In genomic region chr4:39971271-39971640, GRCh38 we compare ENCODE assay signal across 8 cellular contexts. TPM values are rescaled to one million over a fixed set of nuclear protein-coding genes. Genes with fewer than 3 reads are reported as not detected.
DNase-seq lines count a peak whose midpoint lies in the region; ATAC-seq and TF ChIP-seq lines count a peak whose summit lies in the region.
"Not testable (repeated sequence)": the region's sequence is repeated elsewhere in the genome, so short reads cannot be mapped to it uniquely, and the experiment has no call there.

No MANE protein-coding gene starts in this region.

- not testable (repeated sequence) for H3K27me3 ChIP-seq in BLaER1; HCT116 (ENCODE audit: insufficient read depth, low read length); SU-DHL-6 (ENCODE audit: low read length); mesenchymal stem cell (ENCODE audit: control insufficient read depth in 1 of 2, insufficient read depth in 1 of 2, low read length in 2 of 2); neuronal stem cell (ENCODE audit: control insufficient read depth in 3 of 3, insufficient read depth in 3 of 3, low read depth in 1 of 3, low read length in 3 of 3)

- peak overlapping the region; percentile 67 for H3K27ac Mint-ChIP-seq in activated T-cell treated with anti-CD3 and anti-CD28 coated beads, Interleukin-2, amount 50 U/mL, for 72 hours
- peak overlapping the region; percentile 78 for H3K27ac Mint-ChIP-seq in dendritic cell treated with granulocyte-macrophage colony-stimulating factor and Interleukin-4, amounts not matched to agents 40 ng/mL and 50 ng/mL, for 4 days
- peak overlapping the region; percentile 69 for H3K27ac Mint-ChIP-seq in type B pancreatic cell

- not testable (repeated sequence) for H2AK5ac ChIP-seq in mesenchymal stem cell (ENCODE audit: low read length, severe bottlenecking); neuronal stem cell (ENCODE audit: low read depth, low read length)

- H3K9ac ChIP-seq in BLaER1; HCT116 (ENCODE audit: low read length); SU-DHL-6 (ENCODE audit: low read length); mesenchymal stem cell (ENCODE audit: low read length); neuronal stem cell (ENCODE audit: low read depth, low read length, poor library complexity): not testable (repeated sequence)

- H3K4me1 Mint-ChIP-seq in activated T-cell treated with anti-CD3 and anti-CD28 coated beads, Interleukin-2, amount 50 U/mL, for 72 hours (ENCODE audit: low read depth) = peaks cover 53% of the 10 kb centered on the region
- peaks cover 45% of the 10 kb centered on the region for H3K4me1 Mint-ChIP-seq in dendritic cell treated with granulocyte-macrophage colony-stimulating factor and Interleukin-4, amounts not matched to agents 40 ng/mL and 50 ng/mL, for 4 days (ENCODE audit: low read depth)
- H3K4me1 Mint-ChIP-seq in type B pancreatic cell (ENCODE audit: unreplicated experiment) = peaks cover 18% of the 10 kb centered on the region

- peak overlapping the region; percentile 30 for H2BK15ac ChIP-seq in mesenchymal stem cell (ENCODE audit: low read depth, poor library complexity, severe bottlenecking)
- not testable (repeated sequence) for H2BK15ac ChIP-seq in neuronal stem cell (ENCODE audit: low read length)

- peak overlapping the region; percentile 51 to 54 for H3K4me3 Mint-ChIP-seq in activated T-cell treated with anti-CD3 and anti-CD28 coated beads, Interleukin-2, amount 50 U/mL, for 72 hours
- H3K4me3 Mint-ChIP-seq in dendritic cell treated with granulocyte-macrophage colony-stimulating factor and Interleukin-4, amounts not matched to agents 40 ng/mL and 50 ng/mL, for 4 days = peak overlapping the region; percentile 66
- not testable (repeated sequence) for H3K4me3 Mint-ChIP-seq in type B pancreatic cell

- not testable (repeated sequence) for H3K4me3 ChIP-seq in BLaER1; HCT116 (replicated peaks in 1 of 2; ENCODE audit: low read depth in 1 of 2, low read length in 2 of 2); SU-DHL-6 (ENCODE audit: insufficient read depth, low read length, poor library complexity, severe bottlenecking); mesenchymal stem cell (ENCODE audit: insufficient read depth in 1 of 2, low read depth in 1 of 2, low read length in 2 of 2); neuronal stem cell (ENCODE audit: low read length in 2 of 2)

- WGBS in mesenchymal stem cell = 98% methylated on average over 8 of the region's 8 CpGs
- no CpG with 5 or more reads among the region's 8 CpGs for WGBS in neuronal stem cell (ENCODE audit: extremely low coverage in 2 of 2, insufficient read length in 2 of 2, insufficient replicate concordance in 1 of 2), 2 donors

- H2BK5ac ChIP-seq in mesenchymal stem cell (ENCODE audit: low read depth, low read length, poor library complexity, severe bottlenecking); neuronal stem cell (ENCODE audit: low read length): not testable (repeated sequence)

- H2AFZ ChIP-seq in HCT116 (ENCODE audit: low read depth, low read length, poor library complexity, severe bottlenecking); SU-DHL-6 (ENCODE audit: low read depth, low read length, severe bottlenecking); mesenchymal stem cell (ENCODE audit: low read depth, low read length); neuronal stem cell (ENCODE audit: low read length): not testable (repeated sequence)

- peak overlapping the region; percentile 59 for H3K4me2 ChIP-seq in BLaER1
- H3K4me2 ChIP-seq in HCT116 (ENCODE audit: low read length) = peak overlapping the region; percentile 7
- H3K4me2 ChIP-seq in SU-DHL-6 (ENCODE audit: low read depth, low read length, poor library complexity, severe bottlenecking) = peak overlapping the region; percentile 36
- not testable (repeated sequence) for H3K4me2 ChIP-seq in mesenchymal stem cell (ENCODE audit: low read length, poor library complexity, severe bottlenecking); neuronal stem cell (ENCODE audit: insufficient read depth, low read length, poor library complexity, severe bottlenecking)

- intact Hi-C loops in HCT116 (cut with micrococcal nuclease) = not testable (repeated sequence)
- intact Hi-C loops in dendritic cell treated with granulocyte-macrophage colony-stimulating factor and Interleukin-4, amounts not matched to agents 40 ng/mL and 50 ng/mL, for 4 days (cut with micrococcal nuclease) = loop anchor here (5.0 kb wide), 1 partner anchor 44 kb away; no protein-coding TSS in a partner anchor

- H2BK12ac ChIP-seq in mesenchymal stem cell (ENCODE audit: low read length in 2 of 2); neuronal stem cell (ENCODE audit: low read length): not testable (repeated sequence)

- H3K27me3 Mint-ChIP-seq in activated T-cell treated with anti-CD3 and anti-CD28 coated beads, Interleukin-2, amount 50 U/mL, for 72 hours (ENCODE audit: low read depth); dendritic cell treated with granulocyte-macrophage colony-stimulating factor and Interleukin-4, amounts not matched to agents 40 ng/mL and 50 ng/mL, for 4 days; type B pancreatic cell: not testable (repeated sequence)

- not testable (repeated sequence) for H3K27ac ChIP-seq in BLaER1; HCT116 (ENCODE audit: low read depth, low read length); mesenchymal stem cell (ENCODE audit: low read length, poor library complexity, severe bottlenecking)
- H3K27ac ChIP-seq in SU-DHL-6 (ENCODE audit: low read depth, low read length) (peak overlapping the region; percentile 60; the same call in 1 of the 2 replicates), neuronal stem cell (replicated peaks; ENCODE audit: low read length) (peak overlapping the region; percentile 23)

- not testable (repeated sequence) for H3K9me2 ChIP-seq in HCT116 (ENCODE audit: insufficient read depth); SU-DHL-6 (replicated peaks; ENCODE audit: insufficient read depth, low read length)

- not testable (repeated sequence) for H3K18ac ChIP-seq in mesenchymal stem cell (ENCODE audit: low read depth in 1 of 2, low read length in 2 of 2); neuronal stem cell (ENCODE audit: low read length)

- H3K79me2 ChIP-seq in HCT116 (ENCODE audit: insufficient read depth, low read length) (peaks cover 99% of the 10 kb centered on the region), SU-DHL-6 (ENCODE audit: insufficient read depth, low read length) (peaks cover 97% of the 10 kb centered on the region)

- not testable (repeated sequence) for H3K14ac ChIP-seq in mesenchymal stem cell (ENCODE audit: low read length in 2 of 2); neuronal stem cell (ENCODE audit: low read length)

- POLR2A ChIA-PET in HCT116 (lab: Charles Lee) = interaction anchor here (0.7 kb wide), 1 partner anchor 159 kb away, joined by 3 read pairs; no protein-coding TSS in a partner anchor

- not testable (repeated sequence) for H3K4ac ChIP-seq in mesenchymal stem cell (ENCODE audit: low read depth in 1 of 2, low read length in 2 of 2); neuronal stem cell (ENCODE audit: low read length)

- peaks cover 100% of the 10 kb centered on the region for H4K20me1 ChIP-seq in BLaER1
- H4K20me1 ChIP-seq in HCT116 (ENCODE audit: insufficient read depth) = peaks cover 24% of the 10 kb centered on the region; the same call in 1 of the 2 replicates
- H4K20me1 ChIP-seq in SU-DHL-6 (ENCODE audit: low read depth, low read length) = not testable (repeated sequence)

- H3K4me1 ChIP-seq in BLaER1 (peaks cover 36% of the 10 kb centered on the region), HCT116 (ENCODE audit: control insufficient read depth in 1 of 2, insufficient read depth in 2 of 2, low read length in 2 of 2) (peaks cover 6 to 40% of the 10 kb centered on the region in 2 experiments; a peak in 3 of 4 replicates)
- H3K4me1 ChIP-seq in mesenchymal stem cell (ENCODE audit: control insufficient read depth, insufficient read depth, low read depth, low read length); neuronal stem cell (ENCODE audit: control insufficient read depth in 2 of 2, insufficient read depth in 1 of 2, low read depth in 1 of 2, low read length in 2 of 2): not testable (repeated sequence)

- CTCF ChIA-PET in HCT116 (lab: Charles Lee) = not testable (repeated sequence)

- not testable (repeated sequence) for H4K8ac ChIP-seq in mesenchymal stem cell (ENCODE audit: low read length); neuronal stem cell (ENCODE audit: low read depth, low read length)

- H4K91ac ChIP-seq in mesenchymal stem cell (ENCODE audit: low read length); neuronal stem cell (ENCODE audit: low read depth, low read length, poor library complexity): not testable (repeated sequence)

- not testable (repeated sequence) for TF ChIP-seq RAD21 in HCT116 (IDR thresholded peaks at IDR 0.05; ENCODE audit: low read depth)

- not testable (repeated sequence) for BruUV-seq in HCT116 (replicated peaks; lab: Mats Ljungman, UMichigan)

- RAD21 ChIA-PET in HCT116 (lab: Charles Lee; ENCODE audit: low non-redundant PET in 1 of 2, low total read pairs in 2 of 2, uncharacterized antibody in 2 of 2, unreplicated experiment in 2 of 2) = not testable (repeated sequence)

- DNase-seq in HCT116 (ENCODE audit: low read depth, low spot score); activated T-cell treated with anti-CD3 and anti-CD28 coated beads, Interleukin-2, amount 50 U/mL, for 72 hours; mesenchymal stem cell; neuronal stem cell (ENCODE audit: low spot score); type B pancreatic cell (ENCODE audit: extremely low spot score, unreplicated experiment): not testable (repeated sequence)

- H3F3A ChIP-seq in SU-DHL-6 (ENCODE audit: insufficient read depth) = peaks cover 21% of the 10 kb centered on the region; the same call in 1 of the 2 replicates

- H3K9me3 ChIP-seq in BLaER1; HCT116 (ENCODE audit: control insufficient read depth in 1 of 2, insufficient read depth in 1 of 2, low read depth in 1 of 2, low read length in 2 of 2); SU-DHL-6 (ENCODE audit: insufficient read depth, low read length); mesenchymal stem cell (ENCODE audit: control insufficient read depth, low read length); neuronal stem cell (replicated peaks in 1 of 2; ENCODE audit: control insufficient read depth in 2 of 2, insufficient read depth in 1 of 2, low read depth in 1 of 2, low read length in 2 of 2): not testable (repeated sequence)

- H3K9me3 Mint-ChIP-seq in activated T-cell treated with anti-CD3 and anti-CD28 coated beads, Interleukin-2, amount 50 U/mL, for 72 hours; dendritic cell treated with granulocyte-macrophage colony-stimulating factor and Interleukin-4, amounts not matched to agents 40 ng/mL and 50 ng/mL, for 4 days; type B pancreatic cell: not testable (repeated sequence)

- H3K23ac ChIP-seq in mesenchymal stem cell (ENCODE audit: low read length in 2 of 2); neuronal stem cell (ENCODE audit: low read depth, low read length, poor library complexity): not testable (repeated sequence)

- H3K36me3 ChIP-seq in BLaER1 (peaks cover 87% of the 10 kb centered on the region), HCT116 (ENCODE audit: control insufficient read depth in 1 of 2, insufficient read depth in 2 of 2, low read length in 2 of 2) (peaks cover 18 to 32% of the 10 kb centered on the region in 2 experiments), SU-DHL-6 (ENCODE audit: low read length) (peaks cover 21% of the 10 kb centered on the region; the same call in 1 of the 2 replicates), mesenchymal stem cell (ENCODE audit: control insufficient read depth in 1 of 2, insufficient read depth in 2 of 2, low read depth in 1 of 2, low read length in 2 of 2) (peaks cover 20 to 41% of the 10 kb centered on the region in 2 experiments), neuronal stem cell (replicated peaks in 1 of 2; ENCODE audit: control insufficient read depth in 2 of 2, insufficient read depth in 2 of 2, low read length in 2 of 2) (peaks cover 14 to 88% of the 10 kb centered on the region in 2 donors)

- not testable (repeated sequence) for H3K79me1 ChIP-seq in mesenchymal stem cell (replicated peaks; ENCODE audit: low read length, poor library complexity, severe bottlenecking); neuronal stem cell (ENCODE audit: low read depth, low read length)

- TF ChIP-seq POLR2A in HCT116 (IDR thresholded peaks at IDR 0.05; ENCODE audit: borderline replicate concordance, extremely low read depth, insufficient read depth, insufficient read length) = not testable (repeated sequence)

- H3K36me3 Mint-ChIP-seq in activated T-cell treated with anti-CD3 and anti-CD28 coated beads, Interleukin-2, amount 50 U/mL, for 72 hours (ENCODE audit: insufficient read depth in 2 of 2) = peaks cover 7 to 28% of the 10 kb centered on the region in 2 donors
- peaks cover 50% of the 10 kb centered on the region for H3K36me3 Mint-ChIP-seq in dendritic cell treated with granulocyte-macrophage colony-stimulating factor and Interleukin-4, amounts not matched to agents 40 ng/mL and 50 ng/mL, for 4 days (ENCODE audit: low read depth)
- H3K36me3 Mint-ChIP-seq in type B pancreatic cell = peaks cover 35% of the 10 kb centered on the region

- not testable (repeated sequence) for TF ChIP-seq CTCF in HCT116 (IDR thresholded peaks at IDR 0.05 in 2 of 3, conservative IDR thresholded peaks at IDR 0.05 in 1 of 3; ENCODE audit: borderline replicate concordance in 1 of 3, insufficient read depth in 1 of 3, low read depth in 2 of 3, low read length in 2 of 3); SU-DHL-6 (IDR thresholded peaks at IDR 0.05; ENCODE audit: insufficient read depth, low read length, poor library complexity, severe bottlenecking); type B pancreatic cell (conservative IDR thresholded peaks at IDR 0.05)

- peak; percentile 28; the same call in 1 of the 2 replicates for ATAC-seq in HCT116
- not testable (repeated sequence) for ATAC-seq in activated T-cell treated with anti-CD3 and anti-CD28 coated beads, Interleukin-2, amount 50 U/mL, for 72 hours (replicated peaks in 1 of 2)

- H2BK120ac ChIP-seq in mesenchymal stem cell (ENCODE audit: low read depth, low read length); neuronal stem cell (ENCODE audit: low read depth, low read length): not testable (repeated sequence)

RNA-seq across cellular contexts. Expression of gene PDS5A, which starts 6.5 kb away (rescaled TPM):
- total RNA-seq in HCT116 (2021; ENCODE audit: unreplicated experiment) (98.3 TPM), type B pancreatic cell (ENCODE audit: low replicate concordance) (67.1 and 73.3 TPM in 2 replicates)
- 23.9 and 32.0 TPM in 2 replicates for polyA plus RNA-seq in HCT116 (2012)
- total RNA-seq in activated T-cell treated with anti-CD3 and anti-CD28 coated beads, Interleukin-2, amount 50 U/mL, for 72 hours = 100 to 1,000 TPM; 111 to 128 TPM
- 25.3 TPM for polyA plus RNA-seq in mesenchymal stem cell (2013, experiment 1 of 2)
- polyA plus RNA-seq in mesenchymal stem cell (2013, experiment 2 of 2) = 25.6 TPM
- polyA plus RNA-seq in neuronal stem cell (2013, experiment 1 of 2) = 36.4 TPM
- polyA plus RNA-seq in neuronal stem cell (2013, experiment 2 of 2) = 36.7 TPM
